Comparison of ENCODE assay signal across 28 cellular contexts in the genomic region with DNA sequence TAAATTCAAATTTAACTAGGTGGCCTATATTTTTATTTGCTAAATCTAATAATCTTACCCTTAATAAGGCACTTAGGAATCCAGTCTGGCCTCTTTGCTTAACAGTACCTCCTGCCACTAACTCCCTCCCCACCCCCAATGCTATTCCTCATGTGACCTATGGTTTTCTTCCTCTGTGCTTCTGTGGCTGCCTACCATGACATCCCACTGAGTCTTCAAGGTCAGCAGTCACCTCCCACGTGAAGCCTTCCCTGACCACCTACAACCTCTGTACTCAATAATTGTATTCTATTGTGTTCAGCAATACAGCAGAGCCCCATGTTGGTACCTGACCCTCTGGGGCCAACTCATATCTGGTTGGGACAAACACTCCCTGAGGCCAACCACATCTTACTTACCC. TPM values are rescaled to one million over a fixed set of nuclear protein-coding genes. Genes with fewer than 3 reads are reported as not detected.
DNase-seq lines count a peak whose midpoint lies in the region; ATAC-seq and TF ChIP-seq lines count a peak whose summit lies in the region.
"Had no signal": no experiment of that assay in that cellular context is flagged by ENCODE, and none has a peak within 500 bp of the region (broad histone marks: within the 10 kb centered on the region; RNA-seq: fewer than 3 reads in every experiment).

No MANE protein-coding gene starts in this region.

- H3K27me3 Mint-ChIP-seq in activated naive CD4-positive, alpha-beta T cell treated with anti-CD3 and anti-CD28 coated beads, Interleukin-2, amount 50 U/mL, for 24 hours: no peaks in the 10 kb centered on the region
- no peaks in the 10 kb centered on the region for H3K27me3 Mint-ChIP-seq in activated naive CD4-positive, alpha-beta T cell treated with anti-CD3 and anti-CD28 coated beads, Interleukin-2, amount 10 ng/mL, durations not matched to agents 7 days and 5 days
- no peaks in the 10 kb centered on the region for H3K27me3 Mint-ChIP-seq in central memory CD8-positive, alpha-beta T cell
- H3K27me3 Mint-ChIP-seq: CD8-positive, alpha-beta memory T cell; IgD-negative memory B cell had no signal

- no peaks in the 10 kb centered on the region for H3K9me3 Mint-ChIP-seq in activated naive CD4-positive, alpha-beta T cell treated with anti-CD3 and anti-CD28 coated beads, Interleukin-2, amount 50 U/mL, for 24 hours
- H3K9me3 Mint-ChIP-seq in activated naive CD4-positive, alpha-beta T cell treated with anti-CD3 and anti-CD28 coated beads, Interleukin-2, amount 10 ng/mL, durations not matched to agents 7 days and 5 days: no peaks in the 10 kb centered on the region
- no peaks in the 10 kb centered on the region for H3K9me3 Mint-ChIP-seq in central memory CD8-positive, alpha-beta T cell
- H3K9me3 Mint-ChIP-seq: CD8-positive, alpha-beta memory T cell; IgD-negative memory B cell had no signal

- H3K9me3 ChIP-seq in HEK293 (ENCODE audit: control insufficient read depth, insufficient read depth, low read depth, low read length) (no peaks in the 10 kb centered on the region), upper lobe of right lung (no peaks in the 10 kb centered on the region), BE2C (no peaks in the 10 kb centered on the region)

- H3K4me1 ChIP-seq in HEK293 (ENCODE audit: control insufficient read depth, insufficient read depth, low read length): no peaks in the 10 kb centered on the region
- peaks cover 5% of the 10 kb centered on the region for H3K4me1 ChIP-seq in upper lobe of right lung
- no peaks in the 10 kb centered on the region for H3K4me1 ChIP-seq in BE2C

- H3K27ac ChIP-seq in HEK293 (ENCODE audit: extremely low read depth, low read depth, low read length): no peak overlapping the region
- H3K27ac ChIP-seq in upper lobe of right lung: no peak overlapping the region
- H3K27ac ChIP-seq: HL-60, RWPE1 had no signal

- DNase-seq in activated naive CD4-positive, alpha-beta T cell treated with anti-CD3 and anti-CD28 coated beads, Interleukin-2, amount 10 ng/mL, durations not matched to agents 7 days and 5 days: no peak
- DNase-seq in central memory CD8-positive, alpha-beta T cell (ENCODE audit: low spot score in 2 of 2): no peak
- DNase-seq in upper lobe of right lung: no peak
- DNase-seq in BE2C: no peak
- DNase-seq: C1 segment of cervical spinal cord; CD8-positive, alpha-beta memory T cell; DMS153; DND-41; NCI-H1048; NCI-H1417; NCI-H1694; NCI-H2029 treated with DMSO at 0.1 percent for 48 hours; NCI-H2227 treated with DMSO at 0.1 percent for 48 hours; NCI-H526 treated with DMSO at 0.1 percent for 48 hours; SHP77 had no signal

- TF ChIP-seq CTCF in HEK293 (tag by site-specific recombination; IDR thresholded peaks at IDR 0.05) (no peak), upper lobe of right lung (IDR thresholded peaks at IDR 0.05) (no peak), BE2C (IDR thresholded peaks at IDR 0.05; ENCODE audit: low read depth, low read length) (no peak)

- H3K27ac Mint-ChIP-seq in activated naive CD4-positive, alpha-beta T cell treated with anti-CD3 and anti-CD28 coated beads, Interleukin-2, amount 50 U/mL, for 24 hours: peak overlapping the region; percentile 53
- H3K27ac Mint-ChIP-seq in activated naive CD4-positive, alpha-beta T cell treated with anti-CD3 and anti-CD28 coated beads, Interleukin-2, amount 10 ng/mL, durations not matched to agents 7 days and 5 days: no peak overlapping the region
- peak overlapping the region; percentile 13 for H3K27ac Mint-ChIP-seq in central memory CD8-positive, alpha-beta T cell (ENCODE audit: low read depth)
- H3K27ac Mint-ChIP-seq: IgD-negative memory B cell had no signal

- no peak for ATAC-seq in central memory CD8-positive, alpha-beta T cell (replicated peaks; ENCODE audit: extremely low read depth, poor library complexity, severe bottlenecking)
- ATAC-seq in upper lobe of right lung (peak; percentile 62), SK-N-SH treated with all-trans-retinoic acid at 6 μM for 48 hours (no peak), HG03159 (IDR thresholded peaks at IDR 0.05; ENCODE audit: unreplicated experiment) (no peak)
- ATAC-seq: HCT116, Panc1 had no signal

- H3K4me3 ChIP-seq in HEK293 (ENCODE audit: low read depth, low read length) (no peak overlapping the region), upper lobe of right lung (no peak overlapping the region), BE2C (ENCODE audit: low read depth, low read length) (no peak overlapping the region)

- POLR2A ChIA-PET in HEK293 (lab: Yijun Ruan, JAX): interaction anchor here (2.0 kb wide), 1 partner anchor 10 kb away, joined by 9 read pairs; the partner anchor contains the start of gene PARP16

- intact Hi-C loops in upper lobe of right lung (cut with DNase I): no loop called here

- H3K27me3 ChIP-seq in upper lobe of right lung (no peaks in the 10 kb centered on the region), BE2C (no peaks in the 10 kb centered on the region)

- CTCF ChIA-PET in activated naive CD4-positive, alpha-beta T cell treated with anti-CD3 and anti-CD28 coated beads, Interleukin-2, amount 10 ng/mL, durations not matched to agents 7 days and 5 days (lab: Charles Lee): no interaction called here
- CTCF ChIA-PET in HEK293 (lab: Yijun Ruan, JAX): interaction anchor here (2.9 kb wide), 1 partner anchor 10 kb away, joined by 10 read pairs; the partner anchor contains the start of gene PARP16

- H3K36me3 Mint-ChIP-seq in activated naive CD4-positive, alpha-beta T cell treated with anti-CD3 and anti-CD28 coated beads, Interleukin-2, amount 50 U/mL, for 24 hours: peaks cover 5% of the 10 kb centered on the region
- H3K36me3 Mint-ChIP-seq in activated naive CD4-positive, alpha-beta T cell treated with anti-CD3 and anti-CD28 coated beads, Interleukin-2, amount 10 ng/mL, durations not matched to agents 7 days and 5 days: peaks cover 6% of the 10 kb centered on the region
- peaks cover 3% of the 10 kb centered on the region for H3K36me3 Mint-ChIP-seq in central memory CD8-positive, alpha-beta T cell (ENCODE audit: insufficient read depth)

- no peak overlapping the region for H3K4me3 Mint-ChIP-seq in activated naive CD4-positive, alpha-beta T cell treated with anti-CD3 and anti-CD28 coated beads, Interleukin-2, amount 50 U/mL, for 24 hours
- H3K4me3 Mint-ChIP-seq in activated naive CD4-positive, alpha-beta T cell treated with anti-CD3 and anti-CD28 coated beads, Interleukin-2, amount 10 ng/mL, durations not matched to agents 7 days and 5 days: no peak overlapping the region
- H3K4me3 Mint-ChIP-seq in central memory CD8-positive, alpha-beta T cell: no peak overlapping the region
- H3K4me3 Mint-ChIP-seq: IgD-negative memory B cell had no signal

- H3K4me1 Mint-ChIP-seq in activated naive CD4-positive, alpha-beta T cell treated with anti-CD3 and anti-CD28 coated beads, Interleukin-2, amount 50 U/mL, for 24 hours: peaks cover 62% of the 10 kb centered on the region
- H3K4me1 Mint-ChIP-seq in activated naive CD4-positive, alpha-beta T cell treated with anti-CD3 and anti-CD28 coated beads, Interleukin-2, amount 10 ng/mL, durations not matched to agents 7 days and 5 days: peaks cover 25% of the 10 kb centered on the region
- peaks cover 47% of the 10 kb centered on the region for H3K4me1 Mint-ChIP-seq in central memory CD8-positive, alpha-beta T cell

- no peaks in the 10 kb centered on the region; a peak in 1 of 3 replicates for H3K36me3 ChIP-seq in HEK293 (ENCODE audit: control insufficient read depth in 2 of 2, insufficient read depth in 1 of 2, low read length in 2 of 2)
- H3K36me3 ChIP-seq in upper lobe of right lung: no peaks in the 10 kb centered on the region
- H3K36me3 ChIP-seq in BE2C: no peaks in the 10 kb centered on the region

TF ChIP-seq in HEK293, 187 proteins besides CTCF, POLR2A, EP300 and RAD21:
- TF ChIP-seq EGR2 (tag by site-specific recombination; IDR thresholded peaks at IDR 0.05; ENCODE audit: low read depth) (peak; percentile 88), SCRT2 (tag by site-specific recombination; IDR thresholded peaks at IDR 0.05) (no peak), ZNF558 (tag by site-specific recombination; IDR thresholded peaks at IDR 0.05) (no peak), TCF7L2 (IDR thresholded peaks at IDR 0.05; ENCODE audit: borderline replicate concordance, low read depth, low read length) (no peak), ZFHX2 (tag by site-specific recombination; conservative IDR thresholded peaks at IDR 0.05) (peak; percentile 69)
TF ChIP-seq in HEK293: peak in this region for 2.

TF ChIP-seq in SK-N-SH treated with all-trans-retinoic acid at 6 μM for 48 hours, 23 proteins besides CTCF, POLR2A, EP300 and RAD21 (continues in another document):
- no peak for TF ChIP-seq TCF4 (CRISPR knock-in tag; IDR thresholded peaks at IDR 0.05; ENCODE audit: borderline replicate concordance)
- no peak for TF ChIP-seq CSRNP3 (CRISPR knock-in tag; IDR thresholded peaks at IDR 0.05)
- no peak for TF ChIP-seq ZC3H10 (CRISPR knock-in tag; IDR thresholded peaks at IDR 0.05)
- TF ChIP-seq OSR1 (CRISPR knock-in tag; IDR thresholded peaks at IDR 0.05): no peak
- TF ChIP-seq ZFP3 (CRISPR knock-in tag; IDR thresholded peaks at IDR 0.05): no peak

RNA-seq across cellular contexts. Expression of gene PARP16, which starts 9.7 kb away (rescaled TPM):
- 8.3 TPM for total RNA-seq in upper lobe of right lung
- 8.2 TPM for polyA plus RNA-seq in BE2C (2012; ENCODE audit: insufficient read depth, insufficient read length, low read depth)

RNA-seq across cellular contexts. Expression of gene RNU5A-1, which starts 18.8 kb away (rescaled TPM):
- not detected for total RNA-seq in upper lobe of right lung
- not detected for polyA plus RNA-seq in BE2C (2012; ENCODE audit: insufficient read depth, insufficient read length, low read depth)
- total RNA-seq: CD8-positive, alpha-beta memory T cell; H4; NCI-H460; SK-MEL-5 had no signal
- polyA plus RNA-seq: AG04450; CD8-positive, alpha-beta memory T cell; IgD-negative memory B cell had no signal

RNA-seq across cellular contexts. Expression of gene RNU5B-1, which starts 27.5 kb away (rescaled TPM):
- 21.6 TPM for total RNA-seq in upper lobe of right lung
- not detected for polyA plus RNA-seq in BE2C (2012; ENCODE audit: insufficient read depth, insufficient read length, low read depth)
- total RNA-seq: CD8-positive, alpha-beta memory T cell; H4; NCI-H460; SK-MEL-5 had no signal
- polyA plus RNA-seq: AG04450; CD8-positive, alpha-beta memory T cell; IgD-negative memory B cell had no signal
